Comparison of ENCODE assay signal across 20 cellular contexts in genomic region chr5:67266654-67267350, GRCh38.
A peak's percentile ranks its signal among the peaks of the same experiment; 100 is the strongest.
DNase-seq lines count a peak whose midpoint lies in the region; ATAC-seq, FAIRE-seq and TF ChIP-seq lines count a peak whose summit lies in the region.
"Had no signal": no experiment of that assay in that cellular context is flagged by ENCODE, and none has a peak within 500 bp of the region (broad histone marks: within the 10 kb centered on the region; RNA-seq: fewer than 3 reads in every experiment).

No MANE protein-coding gene starts in this region.

- peak; percentile 18 for FAIRE-seq in HepG2 (lab: Jason Lieb, UNC)

- H3K4me3 ChIP-seq in HepG2 (replicated peaks in 1 of 3; ENCODE audit: insufficient read depth in 1 of 3, low read depth in 2 of 3, low read length in 3 of 3): no peak overlapping the region
- H3K4me3 ChIP-seq in right lobe of liver: no peak overlapping the region
- H3K4me3 ChIP-seq in stomach smooth muscle (ENCODE audit: low read length in 2 of 2): no peak overlapping the region
- no peak overlapping the region for H3K4me3 ChIP-seq in CD8-positive, alpha-beta memory T cell (ENCODE audit: low read length)

- H3K9me3 Mint-ChIP-seq in stimulated activated naive CD8-positive, alpha-beta T cell treated with anti-CD3 and anti-CD28 coated beads, Interleukin-15, amount 100 ng/mL, for 72 hours: no peaks in the 10 kb centered on the region
- peaks cover 0 to 6% (median 0%) of the 10 kb centered on the region in 5 donors for H3K9me3 Mint-ChIP-seq in CD8-positive, alpha-beta memory T cell
- H3K9me3 Mint-ChIP-seq: activated T-cell treated with anti-CD3 and anti-CD28 coated beads, Interleukin-2, amount 50 U/mL, for 4 hours had no signal

- H3K27ac Mint-ChIP-seq in stimulated activated naive CD8-positive, alpha-beta T cell treated with anti-CD3 and anti-CD28 coated beads, Interleukin-15, amount 100 ng/mL, for 72 hours: no peak overlapping the region
- no peak overlapping the region for H3K27ac Mint-ChIP-seq in CD8-positive, alpha-beta memory T cell
- H3K27ac Mint-ChIP-seq: type B pancreatic cell had no signal

- POLR2A ChIA-PET in HepG2 (lab: Yijun Ruan, JAX): no interaction called here
- POLR2A ChIA-PET in CD8-positive, alpha-beta memory T cell (lab: Charles Lee): no interaction called here

- in situ Hi-C loops in HepG2 (cut with HindIII; ENCODE audit: extremely low pct_ligation_motif_present, low pct_unique_long_range_greater_than_20kb): no loop called here

- H4K20me1 ChIP-seq in HepG2 (ENCODE audit: insufficient read depth, low read length): no peaks in the 10 kb centered on the region

- H3K9ac ChIP-seq in HepG2 (ENCODE audit: insufficient read depth, low read depth, low read length) (no peak overlapping the region), stomach smooth muscle (ENCODE audit: low read length in 2 of 2) (no peak overlapping the region)

- TF ChIP-seq CTCF in HepG2 (CRISPR knock-in tag; IDR thresholded peaks at IDR 0.05): no peak
- TF ChIP-seq CTCF in right lobe of liver (IDR thresholded peaks at IDR 0.05): no peak

- H3K4me3 Mint-ChIP-seq in stimulated activated naive CD8-positive, alpha-beta T cell treated with anti-CD3 and anti-CD28 coated beads, Interleukin-15, amount 100 ng/mL, for 72 hours: no peak overlapping the region
- no peak overlapping the region for H3K4me3 Mint-ChIP-seq in CD8-positive, alpha-beta memory T cell
- H3K4me3 Mint-ChIP-seq: activated T-cell treated with anti-CD3 and anti-CD28 coated beads, Interleukin-2, amount 50 U/mL, for 4 hours; type B pancreatic cell had no signal

- H3K4me1 Mint-ChIP-seq in stimulated activated naive CD8-positive, alpha-beta T cell treated with anti-CD3 and anti-CD28 coated beads, Interleukin-15, amount 100 ng/mL, for 72 hours: no peaks in the 10 kb centered on the region
- H3K4me1 Mint-ChIP-seq in CD8-positive, alpha-beta memory T cell: no peaks in the 10 kb centered on the region

- no peaks in the 10 kb centered on the region for H3K27me3 Mint-ChIP-seq in stimulated activated naive CD8-positive, alpha-beta T cell treated with anti-CD3 and anti-CD28 coated beads, Interleukin-15, amount 100 ng/mL, for 72 hours
- H3K27me3 Mint-ChIP-seq in CD8-positive, alpha-beta memory T cell: no peaks in the 10 kb centered on the region
- H3K27me3 Mint-ChIP-seq: type B pancreatic cell had no signal

- H3K36me3 ChIP-seq in HepG2 (replicated peaks in 1 of 2; ENCODE audit: control insufficient read depth in 1 of 2, insufficient read depth in 2 of 2, low read length in 2 of 2) (no peaks in the 10 kb centered on the region), right lobe of liver (no peaks in the 10 kb centered on the region), stomach smooth muscle (ENCODE audit: control insufficient read depth in 2 of 2, insufficient read depth in 2 of 2, low read length in 2 of 2) (no peaks in the 10 kb centered on the region)
- no peaks in the 10 kb centered on the region for H3K36me3 ChIP-seq in CD8-positive, alpha-beta memory T cell (ENCODE audit: insufficient read depth, low read length)

- intact Hi-C loops in HepG2 (cut with micrococcal nuclease; ENCODE audit: unreplicated experiment) (no loop called here), right lobe of liver (cut with DNase I) (no loop called here)

- ATAC-seq in HepG2: no peak
- ATAC-seq in right lobe of liver: no peak
- no peak for ATAC-seq in stimulated activated naive CD8-positive, alpha-beta T cell treated with anti-CD3 and anti-CD28 coated beads, Interleukin-15, amount 100 ng/mL, for 72 hours
- ATAC-seq: activated T-cell treated with anti-CD3 and anti-CD28 coated beads, Interleukin-2, amount 50 U/mL, for 4 hours; HCT116 had no signal

- no peak overlapping the region for H2AFZ ChIP-seq in HepG2 (ENCODE audit: low read length)

- no peak for TF ChIP-seq POLR2A in HepG2 (IDR thresholded peaks at IDR 0.05; ENCODE audit: insufficient read depth in 1 of 2, low read depth in 2 of 2, low read length in 2 of 2)
- TF ChIP-seq POLR2A in right lobe of liver (IDR thresholded peaks at IDR 0.05): no peak

- H3K27me3 ChIP-seq in HepG2 (ENCODE audit: control insufficient read depth in 1 of 2, insufficient read depth in 2 of 2, low read length in 2 of 2) (no peaks in the 10 kb centered on the region; a peak in 2 of 5 replicates), right lobe of liver (no peaks in the 10 kb centered on the region), stomach smooth muscle (ENCODE audit: control insufficient read depth in 1 of 2, insufficient read depth in 2 of 2, low read length in 2 of 2) (no peaks in the 10 kb centered on the region)
- no peaks in the 10 kb centered on the region for H3K27me3 ChIP-seq in CD8-positive, alpha-beta memory T cell (ENCODE audit: insufficient read depth, low read length, poor library complexity, severe bottlenecking)

- H3K9me3 ChIP-seq in HepG2 (ENCODE audit: low read length) (no peaks in the 10 kb centered on the region), right lobe of liver (no peaks in the 10 kb centered on the region), stomach smooth muscle (ENCODE audit: control insufficient read depth in 2 of 2, low read length in 2 of 2) (peaks cover 0 to 4% of the 10 kb centered on the region in 2 donors)
- no peaks in the 10 kb centered on the region for H3K9me3 ChIP-seq in CD8-positive, alpha-beta memory T cell (ENCODE audit: low read length)

- peak overlapping the region; percentile 83; the same call in 1 of the 2 replicates for H3K4me2 ChIP-seq in HepG2 (ENCODE audit: low read depth, low read length)

- TF ChIP-seq RAD21 in HepG2 (CRISPR knock-in tag; IDR thresholded peaks at IDR 0.05): no peak

- H3K79me2 ChIP-seq in HepG2 (ENCODE audit: insufficient read depth, low read length): no peaks in the 10 kb centered on the region

- no peak overlapping the region for H3K27ac ChIP-seq in HepG2 (ENCODE audit: extremely low read length, insufficient read depth, low read length)
- H3K27ac ChIP-seq in right lobe of liver: no peak overlapping the region
- H3K27ac ChIP-seq in stomach smooth muscle (ENCODE audit: low read length): peak overlapping the region; percentile 96
- H3K27ac ChIP-seq in CD8-positive, alpha-beta memory T cell (ENCODE audit: low read depth, low read length): no peak overlapping the region

- H3K36me3 Mint-ChIP-seq in CD8-positive, alpha-beta memory T cell: peaks cover 0 to 3% (median 0%) of the 10 kb centered on the region in 3 donors
- H3K36me3 Mint-ChIP-seq: type B pancreatic cell had no signal

- DNase-seq in HepG2 (ENCODE audit: low spot score) (no peak), right lobe of liver (no peak), kidney tubule cell (ENCODE audit: low spot score) (peak; percentile 31), SKM-1 (lab: John Stamatoyannopoulos, UW; ENCODE audit: unreplicated experiment) (no peak), 8988T (no peak)
- no peak for DNase-seq in stimulated activated naive CD8-positive, alpha-beta T cell treated with anti-CD3 and anti-CD28 coated beads, Interleukin-15, amount 100 ng/mL, for 72 hours
- DNase-seq in CD8-positive, alpha-beta memory T cell: no peak
- DNase-seq: ACHN; activated CD4-positive, CD25-positive, alpha-beta regulatory T cell treated with anti-CD3 and anti-CD28 coated beads, Interleukin-2, amount 50 U/mL, for 72 hours; activated naive CD4-positive, alpha-beta T cell treated with Interleukin-2 at 50 U/mL for 16 hours; activated T-cell treated with anti-CD3 and anti-CD28 coated beads, Interleukin-2, amount 50 U/mL, for 4 hours; effector CD4-positive, alpha-beta T cell; erythroblast; NCI-H1417 treated with DMSO at 0.1 percent for 48 hours; NCI-H2107; right cardiac atrium; stimulated activated CD4-positive, alpha-beta T cell treated with anti-CD3 and anti-CD28 coated beads, Interleukin-15, amount 100 ng/mL, for 24 hours had no signal

- H3K4me1 ChIP-seq in HepG2 (ENCODE audit: insufficient read depth, low read length) (peaks cover 40% of the 10 kb centered on the region), right lobe of liver (peaks cover 3 to 31% (median 13%) of the 10 kb centered on the region in 4 donors), stomach smooth muscle (ENCODE audit: control insufficient read depth, insufficient read depth, low read length) (peaks cover 43% of the 10 kb centered on the region)
- no peaks in the 10 kb centered on the region for H3K4me1 ChIP-seq in CD8-positive, alpha-beta memory T cell (ENCODE audit: insufficient read depth, low read length)

- no TSS peak for BruUV-seq in HepG2 (replicated peaks; lab: Mats Ljungman, UMichigan)

- TF ChIP-seq EP300 in HepG2 (IDR thresholded peaks at IDR 0.05; ENCODE audit: low read depth in 2 of 2, low read length in 2 of 2) (no peak), HepG2 (CRISPR knock-in tag; IDR thresholded peaks at IDR 0.05; ENCODE audit: borderline replicate concordance) (no peak)

- CTCF ChIA-PET in HepG2 (lab: Yijun Ruan, JAX; ENCODE audit: low intra/inter-chr PET ratio, low total read pairs): no interaction called here
- CTCF ChIA-PET in CD8-positive, alpha-beta memory T cell (lab: Charles Lee): interaction anchor here (1.2 kb wide), 1 partner anchor 21 kb away, joined by 4 read pairs; no protein-coding TSS in a partner anchor

- 28% methylated on average over 6 of the region's 6 CpGs for WGBS in HepG2 (ENCODE audit: low lambda C conversion rate)
- WGBS in right lobe of liver (ENCODE audit: insufficient coverage, low coverage, low lambda C conversion rate, missing lambda C conversion rate): 88% methylated on average over 6 of the region's 6 CpGs

TF ChIP-seq in HepG2, 621 proteins besides CTCF, POLR2A, EP300 and RAD21:
- TF ChIP-seq FOXA1 (IDR thresholded peaks at IDR 0.05): no peak
- no peak for TF ChIP-seq FOXA1 (CRISPR knock-in tag; IDR thresholded peaks at IDR 0.05)
- no peak for TF ChIP-seq SRSF4 (IDR thresholded peaks at IDR 0.05; ENCODE audit: low read depth, low read length, poor library complexity, severe bottlenecking)
- no peak for TF ChIP-seq CAMTA2 (CRISPR knock-in tag; IDR thresholded peaks at IDR 0.05; ENCODE audit: borderline replicate concordance)
- TF ChIP-seq ZNF564 (CRISPR knock-in tag; IDR thresholded peaks at IDR 0.05): no peak
TF ChIP-seq in HepG2: peak in this region for 0.
